Comparison of ENCODE assay signal across 29 cellular contexts in the genomic region with DNA sequence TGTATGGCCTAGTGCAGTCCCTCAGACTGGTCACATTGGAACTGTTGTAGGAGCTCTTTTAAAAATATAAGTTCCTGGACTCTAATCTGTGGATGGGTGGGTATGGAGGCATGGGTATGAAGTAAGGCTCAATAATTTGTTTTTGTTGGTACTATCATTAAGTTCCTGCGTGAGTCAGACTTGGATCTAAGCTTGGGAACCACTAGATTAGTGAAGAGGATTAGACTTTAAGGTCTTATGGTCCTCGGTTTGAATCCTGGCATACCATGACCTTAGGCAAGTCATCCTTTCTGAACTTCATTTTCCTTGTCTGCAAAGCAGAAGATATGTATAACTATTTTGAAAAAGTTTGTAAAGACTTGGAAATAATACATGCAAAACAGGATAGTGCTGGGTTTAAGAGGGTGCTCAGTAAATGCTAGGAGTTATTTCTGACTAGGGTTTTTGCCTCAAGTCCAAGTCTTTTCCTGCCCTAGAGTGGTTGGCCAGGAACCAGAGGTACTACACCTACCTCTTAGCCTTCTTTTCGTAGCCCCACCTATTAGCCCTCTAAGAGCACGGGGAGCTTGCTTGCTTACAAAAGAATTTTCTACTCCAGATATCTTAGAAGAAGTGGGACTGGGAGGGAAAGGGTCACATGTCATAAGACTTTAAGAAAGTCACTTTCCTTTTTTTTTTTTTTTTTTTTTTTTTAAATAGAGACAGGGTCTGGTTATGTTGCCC.
"Had no signal": no experiment of that assay in that cellular context is flagged by ENCODE, and none has a peak within 500 bp of the region (broad histone marks: within the 10 kb centered on the region; RNA-seq: fewer than 3 reads in every experiment).

No MANE protein-coding gene starts in this region.

- DNase-seq: activated CD4-positive, alpha-beta T cell treated with anti-CD3 and anti-CD28 coated beads for 1 hour; activated CD4-positive, alpha-beta T cell treated with anti-CD3 and anti-CD28 coated beads, Interleukin-2, amount 10 ng/mL, durations not matched to agents 7 days and 5 days; activated CD8-positive, alpha-beta T cell treated with anti-CD3 and anti-CD28 coated beads for 36 hours; activated naive CD4-positive, alpha-beta T cell; activated T-cell treated with anti-CD3 and anti-CD28 coated beads, Interleukin-2, amount 50 U/mL, for 48 hours; anterior cingulate cortex; dermis blood vessel endothelial cell; effector CD4-positive, alpha-beta T cell; esophagus squamous epithelium; left cardiac atrium; midbrain; naive thymus-derived CD4-positive, alpha-beta T cell; pancreas; retina; small intestine; stimulated activated CD4-positive, alpha-beta T cell treated with anti-CD3 and anti-CD28 coated beads, Interleukin-1b, Interleukin-23, amount 100 ng/mL, for 48 hours; stimulated activated CD4-positive, alpha-beta T cell treated with anti-CD3 and anti-CD28 coated beads, Interleukin-4, amount 100 ng/mL, for 4 hours; stimulated activated CD8-positive, alpha-beta memory T cell treated with anti-CD3 and anti-CD28 coated beads, Interleukin-4, amount 100 ng/mL, for 48 hours; stimulated activated naive B cell treated with anti-CD40 and anti-IgM and Interleukin-4, amounts not matched to agents 10 μg/mL and 1 μg/mL and 100 μg/mL, for 72 hours; stomach; T-helper 9 cell had no signal

- H3K9me3 ChIP-seq: esophagus squamous epithelium, gastroesophageal sphincter, pancreas, prostate gland, stomach, suprapubic skin, tibial nerve had no signal

- H3K4me1 ChIP-seq: esophagus squamous epithelium, gastroesophageal sphincter, pancreas, prostate gland, stomach, suprapubic skin, tibial nerve had no signal

- ATAC-seq: activated CD8-positive, alpha-beta T cell treated with anti-CD3 and anti-CD28 coated beads for 36 hours; activated naive CD4-positive, alpha-beta T cell treated with anti-CD3 and anti-CD28 coated beads, Interleukin-2, amount 50 U/mL, for 72 hours; gastroesophageal sphincter; left cardiac atrium; naive thymus-derived CD4-positive, alpha-beta T cell; pancreas; sciatic nerve; stimulated activated naive B cell treated with anti-CD40 and anti-IgM and Interleukin-4, amounts not matched to agents 10 μg/mL and 1 μg/mL and 100 μg/mL, for 72 hours had no signal

- H3K36me3 ChIP-seq: prostate gland had no signal

- H3K27me3 ChIP-seq: esophagus squamous epithelium, gastroesophageal sphincter, hepatocyte, pancreas, stomach, suprapubic skin, tibial nerve had no signal

- H3K27ac ChIP-seq: epithelial cell of prostate, esophagus squamous epithelium, gastroesophageal sphincter, hepatocyte, pancreas, prostate gland, stomach, suprapubic skin, tibial nerve had no signal

- H3K4me3 ChIP-seq: esophagus squamous epithelium, gastroesophageal sphincter, hepatocyte, pancreas, prostate gland, stomach, suprapubic skin, tibial nerve had no signal
